ENCODE assay signal across 1 cellular context in the genomic region with DNA sequence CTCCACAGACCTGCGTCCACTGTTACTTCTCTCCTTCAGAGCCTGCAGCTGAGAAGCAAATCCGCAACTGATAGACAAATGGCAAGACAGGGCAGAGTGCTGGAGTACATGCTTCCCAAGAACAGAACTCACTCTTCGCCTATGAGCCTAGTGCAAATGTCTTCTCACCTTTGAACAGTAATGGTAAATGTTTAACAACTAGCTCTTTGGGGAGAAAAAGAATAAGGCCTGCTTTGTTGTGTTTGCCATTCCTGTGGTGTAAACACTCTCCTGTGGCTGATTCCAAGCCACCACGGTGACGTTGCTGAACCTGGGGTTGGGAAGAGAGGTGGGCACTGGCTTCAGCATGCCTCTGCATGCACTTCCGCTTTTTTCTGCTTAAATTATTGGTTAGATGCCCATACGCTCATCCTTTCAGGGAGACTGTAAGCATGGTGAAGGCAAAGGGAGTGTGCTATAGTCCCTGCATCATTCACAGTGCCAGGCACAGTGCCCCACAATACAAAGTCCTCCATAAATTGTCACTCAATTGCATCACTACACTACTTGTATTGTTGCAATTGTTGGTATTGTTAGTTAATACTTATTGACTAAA.
TF ChIP-seq lines count a peak whose summit lies in the region.

No MANE protein-coding gene starts in this region.

TF ChIP-seq in HepG2, 621 proteins besides CTCF, POLR2A, EP300 and RAD21 (continued from another document and continues in another):
- TF ChIP-seq, protein P1, sequence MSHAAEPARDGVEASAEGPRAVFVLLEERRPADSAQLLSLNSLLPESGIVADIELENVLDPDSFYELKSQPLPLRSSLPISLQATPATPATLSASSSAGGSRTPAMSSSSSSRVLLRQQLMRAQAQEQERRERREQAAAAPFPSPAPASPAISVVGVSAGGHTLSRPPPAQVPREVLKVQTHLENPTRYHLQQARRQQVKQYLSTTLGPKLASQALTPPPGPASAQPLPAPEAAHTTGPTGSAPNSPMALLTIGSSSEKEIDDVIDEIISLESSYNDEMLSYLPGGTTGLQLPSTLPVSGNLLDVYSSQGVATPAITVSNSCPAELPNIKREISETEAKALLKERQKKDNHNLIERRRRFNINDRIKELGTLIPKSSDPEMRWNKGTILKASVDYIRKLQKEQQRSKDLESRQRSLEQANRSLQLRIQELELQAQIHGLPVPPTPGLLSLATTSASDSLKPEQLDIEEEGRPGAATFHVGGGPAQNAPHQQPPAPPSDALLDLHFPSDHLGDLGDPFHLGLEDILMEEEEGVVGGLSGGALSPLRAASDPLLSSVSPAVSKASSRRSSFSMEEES (CRISPR knock-in tag; IDR thresholded peaks at IDR 0.05) = no peak; the same call in 1 of the 2 replicates
- TF ChIP-seq, protein P2, sequence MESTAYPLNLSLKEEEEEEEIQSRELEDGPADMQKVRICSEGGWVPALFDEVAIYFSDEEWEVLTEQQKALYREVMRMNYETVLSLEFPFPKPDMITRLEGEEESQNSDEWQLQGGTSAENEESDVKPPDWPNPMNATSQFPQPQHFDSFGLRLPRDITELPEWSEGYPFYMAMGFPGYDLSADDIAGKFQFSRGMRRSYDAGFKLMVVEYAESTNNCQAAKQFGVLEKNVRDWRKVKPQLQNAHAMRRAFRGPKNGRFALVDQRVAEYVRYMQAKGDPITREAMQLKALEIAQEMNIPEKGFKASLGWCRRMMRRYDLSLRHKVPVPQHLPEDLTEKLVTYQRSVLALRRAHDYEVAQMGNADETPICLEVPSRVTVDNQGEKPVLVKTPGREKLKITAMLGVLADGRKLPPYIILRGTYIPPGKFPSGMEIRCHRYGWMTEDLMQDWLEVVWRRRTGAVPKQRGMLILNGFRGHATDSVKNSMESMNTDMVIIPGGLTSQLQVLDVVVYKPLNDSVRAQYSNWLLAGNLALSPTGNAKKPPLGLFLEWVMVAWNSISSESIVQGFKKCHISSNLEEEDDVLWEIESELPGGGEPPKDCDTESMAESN (CRISPR knock-in tag; conservative IDR thresholded peaks at IDR 0.05) = peak; percentile 85
- TF ChIP-seq MYPOP (CRISPR knock-in tag; IDR thresholded peaks at IDR 0.05) (peak; percentile 57; the same call in 1 of the 2 replicates), ZBTB7A (CRISPR knock-in tag; IDR thresholded peaks at IDR 0.05) (no peak), XBP1 (CRISPR knock-in tag; IDR thresholded peaks at IDR 0.05) (no peak), PAXIP1 (CRISPR knock-in tag; conservative IDR thresholded peaks at IDR 0.05) (peak; percentile 94), ZBTB3 (CRISPR knock-in tag; IDR thresholded peaks at IDR 0.05; ENCODE audit: borderline replicate concordance, low read depth) (no peak), CBX1 (IDR thresholded peaks at IDR 0.05; ENCODE audit: low read depth) (no peak), MAX (IDR thresholded peaks at IDR 0.05) (peak; percentile 74), ZBTB1 (CRISPR knock-in tag; IDR thresholded peaks at IDR 0.05; ENCODE audit: borderline replicate concordance) (no peak), KLF9 (CRISPR knock-in tag; IDR thresholded peaks at IDR 0.05; ENCODE audit: low read depth) (no peak), ZNF607 (CRISPR knock-in tag; IDR thresholded peaks at IDR 0.05; ENCODE audit: borderline replicate concordance) (no peak), TRAFD1 (CRISPR knock-in tag; IDR thresholded peaks at IDR 0.05; ENCODE audit: borderline replicate concordance) (0 out of 2 replicates have a peak, but pooled peaks have one; percentile 32), KMT2B (CRISPR knock-in tag; IDR thresholded peaks at IDR 0.05) (no peak), ZBTB42 (CRISPR knock-in tag; IDR thresholded peaks at IDR 0.05) (no peak), RBM22 (optimal IDR thresholded peaks at IDR 0.05; ENCODE audit: low read length) (no peak), DNMT1 (CRISPR knock-in tag; IDR thresholded peaks at IDR 0.05) (no peak), REPIN1 (CRISPR knock-in tag; IDR thresholded peaks at IDR 0.05; ENCODE audit: borderline replicate concordance, low read depth) (peak; percentile 81), MED1 (CRISPR knock-in tag; IDR thresholded peaks at IDR 0.05) (peak; percentile 72), ATM (IDR thresholded peaks at IDR 0.05; ENCODE audit: borderline replicate concordance) (no peak), ZNF629 (CRISPR knock-in tag; conservative IDR thresholded peaks at IDR 0.05) (no peak), THAP11 (CRISPR knock-in tag; IDR thresholded peaks at IDR 0.05) (peak; percentile 52), CCAR2 (optimal IDR thresholded peaks at IDR 0.05; ENCODE audit: low read depth, low read length) (no peak), NFKBIZ (CRISPR knock-in tag; IDR thresholded peaks at IDR 0.05) (no peak), CERS6 (CRISPR knock-in tag; IDR thresholded peaks at IDR 0.05) (no peak), RXRA (CRISPR knock-in tag; IDR thresholded peaks at IDR 0.05) (0 out of 2 replicates have a peak, but pooled peaks have one; percentile 34), ZNF136 (CRISPR knock-in tag; IDR thresholded peaks at IDR 0.05; ENCODE audit: low read depth) (no peak), SMAD1 (CRISPR knock-in tag; IDR thresholded peaks at IDR 0.05; ENCODE audit: borderline replicate concordance, low read depth) (no peak), ZNF883 (CRISPR knock-in tag; IDR thresholded peaks at IDR 0.05; ENCODE audit: not compliant biosample characterization) (no peak), SNAI1 (CRISPR knock-in tag; IDR thresholded peaks at IDR 0.05; ENCODE audit: borderline replicate concordance) (no peak)
- TF ChIP-seq, protein P3, sequence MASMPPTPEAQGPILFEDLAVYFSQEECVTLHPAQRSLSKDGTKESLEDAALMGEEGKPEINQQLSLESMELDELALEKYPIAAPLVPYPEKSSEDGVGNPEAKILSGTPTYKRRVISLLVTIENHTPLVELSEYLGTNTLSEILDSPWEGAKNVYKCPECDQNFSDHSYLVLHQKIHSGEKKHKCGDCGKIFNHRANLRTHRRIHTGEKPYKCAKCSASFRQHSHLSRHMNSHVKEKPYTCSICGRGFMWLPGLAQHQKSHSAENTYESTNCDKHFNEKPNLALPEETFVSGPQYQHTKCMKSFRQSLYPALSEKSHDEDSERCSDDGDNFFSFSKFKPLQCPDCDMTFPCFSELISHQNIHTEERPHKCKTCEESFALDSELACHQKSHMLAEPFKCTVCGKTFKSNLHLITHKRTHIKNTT (CRISPR knock-in tag; IDR thresholded peaks at IDR 0.05) = no peak
- TF ChIP-seq, protein P4, sequence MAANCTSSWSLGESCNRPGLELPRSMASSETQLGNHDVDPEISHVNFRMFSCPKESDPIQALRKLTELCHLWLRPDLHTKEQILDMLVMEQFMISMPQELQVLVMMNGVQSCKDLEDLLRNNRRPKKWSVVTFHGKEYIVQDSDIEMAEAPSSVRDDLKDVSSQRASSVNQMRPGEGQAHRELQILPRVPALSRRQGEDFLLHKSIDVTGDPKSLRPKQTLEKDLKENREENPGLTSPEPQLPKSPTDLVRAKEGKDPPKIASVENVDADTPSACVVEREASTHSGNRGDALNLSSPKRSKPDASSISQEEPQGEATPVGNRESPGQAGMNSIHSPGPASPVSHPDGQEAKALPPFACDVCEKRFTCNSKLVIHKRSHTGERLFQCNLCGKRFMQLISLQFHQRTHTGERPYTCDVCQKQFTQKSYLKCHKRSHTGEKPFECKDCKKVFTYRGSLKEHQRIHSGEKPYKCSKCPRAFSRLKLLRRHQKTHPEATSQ (CRISPR knock-in tag; IDR thresholded peaks at IDR 0.05; ENCODE audit: borderline replicate concordance) = no peak; the same call in 1 of the 2 replicates
- TF ChIP-seq, protein P5, sequence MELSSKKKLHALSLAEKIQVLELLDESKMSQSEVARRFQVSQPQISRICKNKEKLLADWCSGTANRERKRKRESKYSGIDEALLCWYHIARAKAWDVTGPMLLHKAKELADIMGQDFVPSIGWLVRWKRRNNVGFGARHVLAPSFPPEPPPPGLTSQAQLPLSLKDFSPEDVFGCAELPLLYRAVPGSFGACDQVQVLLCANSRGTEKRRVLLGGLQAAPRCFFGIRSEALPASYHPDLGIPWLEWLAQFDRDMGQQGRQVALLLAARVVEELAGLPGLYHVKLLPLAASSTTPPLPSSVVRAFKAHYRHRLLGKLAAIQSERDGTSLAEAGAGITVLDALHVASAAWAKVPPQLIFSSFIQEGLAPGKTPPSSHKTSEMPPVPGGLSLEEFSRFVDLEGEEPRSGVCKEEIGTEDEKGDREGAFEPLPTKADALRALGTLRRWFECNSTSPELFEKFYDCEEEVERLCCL (CRISPR knock-in tag; IDR thresholded peaks at IDR 0.05; ENCODE audit: borderline replicate concordance) = no peak
- TF ChIP-seq, protein P6, sequence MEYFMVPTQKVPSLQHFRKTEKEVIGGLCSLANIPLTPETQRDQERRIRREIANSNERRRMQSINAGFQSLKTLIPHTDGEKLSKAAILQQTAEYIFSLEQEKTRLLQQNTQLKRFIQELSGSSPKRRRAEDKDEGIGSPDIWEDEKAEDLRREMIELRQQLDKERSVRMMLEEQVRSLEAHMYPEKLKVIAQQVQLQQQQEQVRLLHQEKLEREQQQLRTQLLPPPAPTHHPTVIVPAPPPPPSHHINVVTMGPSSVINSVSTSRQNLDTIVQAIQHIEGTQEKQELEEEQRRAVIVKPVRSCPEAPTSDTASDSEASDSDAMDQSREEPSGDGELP (IDR thresholded peaks at IDR 0.05; ENCODE audit: borderline replicate concordance, low read depth) = no peak
- TF ChIP-seq, protein P7, sequence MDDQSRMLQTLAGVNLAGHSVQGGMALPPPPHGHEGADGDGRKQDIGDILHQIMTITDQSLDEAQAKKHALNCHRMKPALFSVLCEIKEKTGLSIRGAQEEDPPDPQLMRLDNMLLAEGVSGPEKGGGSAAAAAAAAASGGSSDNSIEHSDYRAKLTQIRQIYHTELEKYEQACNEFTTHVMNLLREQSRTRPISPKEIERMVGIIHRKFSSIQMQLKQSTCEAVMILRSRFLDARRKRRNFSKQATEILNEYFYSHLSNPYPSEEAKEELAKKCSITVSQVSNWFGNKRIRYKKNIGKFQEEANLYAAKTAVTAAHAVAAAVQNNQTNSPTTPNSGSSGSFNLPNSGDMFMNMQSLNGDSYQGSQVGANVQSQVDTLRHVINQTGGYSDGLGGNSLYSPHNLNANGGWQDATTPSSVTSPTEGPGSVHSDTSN (CRISPR knock-in tag; IDR thresholded peaks at IDR 0.05; ENCODE audit: borderline replicate concordance) = no peak
- TF ChIP-seq, protein P8, sequence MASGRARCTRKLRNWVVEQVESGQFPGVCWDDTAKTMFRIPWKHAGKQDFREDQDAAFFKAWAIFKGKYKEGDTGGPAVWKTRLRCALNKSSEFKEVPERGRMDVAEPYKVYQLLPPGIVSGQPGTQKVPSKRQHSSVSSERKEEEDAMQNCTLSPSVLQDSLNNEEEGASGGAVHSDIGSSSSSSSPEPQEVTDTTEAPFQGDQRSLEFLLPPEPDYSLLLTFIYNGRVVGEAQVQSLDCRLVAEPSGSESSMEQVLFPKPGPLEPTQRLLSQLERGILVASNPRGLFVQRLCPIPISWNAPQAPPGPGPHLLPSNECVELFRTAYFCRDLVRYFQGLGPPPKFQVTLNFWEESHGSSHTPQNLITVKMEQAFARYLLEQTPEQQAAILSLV (CRISPR knock-in tag; IDR thresholded peaks at IDR 0.05; ENCODE audit: borderline replicate concordance) = no peak
